In the genomic region with DNA sequence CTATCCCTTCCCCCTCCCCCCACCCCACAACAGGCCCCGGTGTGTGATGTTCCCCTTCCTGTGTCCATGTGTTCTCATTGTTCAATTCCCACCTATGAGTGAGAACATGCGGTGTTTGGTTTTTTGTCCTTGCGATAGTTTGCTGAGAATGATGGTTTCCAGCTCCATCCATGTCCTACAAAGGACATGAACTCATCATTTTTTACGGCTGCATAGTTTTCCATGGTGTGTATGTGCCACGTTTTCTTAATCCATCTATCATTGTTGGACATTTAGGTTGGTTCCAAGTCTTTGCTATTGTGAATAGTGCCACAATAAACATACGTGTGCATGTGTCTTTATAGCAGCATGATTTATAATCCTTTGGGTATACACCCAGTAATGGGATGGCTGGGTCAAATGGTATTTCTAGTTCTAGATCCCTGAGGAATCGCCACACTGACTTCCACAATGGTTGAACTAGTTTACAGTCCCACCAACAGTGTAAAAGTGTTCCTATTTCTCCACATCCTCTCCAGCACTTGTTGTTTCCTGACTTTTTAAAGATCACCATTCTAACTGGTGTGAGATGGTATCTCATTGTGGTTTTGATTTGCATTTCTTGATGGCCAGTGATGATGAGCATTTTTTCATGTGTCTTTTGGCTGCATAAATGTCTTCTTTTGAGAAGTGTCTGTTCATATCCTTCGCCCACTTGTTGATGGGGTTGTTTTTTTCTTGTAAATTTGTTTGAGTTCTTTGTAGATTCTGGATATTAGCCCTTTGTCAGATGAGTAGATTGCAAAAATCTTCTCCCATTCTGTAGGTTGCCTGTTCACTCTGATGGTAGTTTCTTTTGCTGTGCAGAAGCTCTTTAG, we compare ENCODE assay signal across 5 cellular contexts. TPM values are rescaled to one million over a fixed set of nuclear protein-coding genes. Genes with fewer than 3 reads are reported as not detected.
DNase-seq lines count a peak whose midpoint lies in the region; ATAC-seq and TF ChIP-seq lines count a peak whose summit lies in the region.
"Not testable (repeated sequence)": the region's sequence is repeated elsewhere in the genome, so short reads cannot be mapped to it uniquely, and the experiment has no call there.

No MANE protein-coding gene starts in this region.

- H3K4me3 ChIP-seq in HEK293 (ENCODE audit: low read depth, low read length); OCI-LY7 (ENCODE audit: low read depth, low read length, poor library complexity, severe bottlenecking): not testable (repeated sequence)

- ATAC-seq in activated B cell treated with CpG ODN at 0.5 μM for 24 hours (ENCODE audit: low read depth); activated T-helper 17 cell treated with anti-CD3 and anti-CD28 coated beads, Interleukin-2, amount 50 U/mL, for 72 hours (replicated peaks); activated naive CD8-positive, alpha-beta T cell treated with anti-CD3 and anti-CD28 coated beads, Interleukin-2, amount 50 U/mL, for 24 hours: not testable (repeated sequence)

- not testable (repeated sequence) for H3K27ac ChIP-seq in HEK293 (ENCODE audit: extremely low read depth, low read depth, low read length); OCI-LY7 (ENCODE audit: low read depth, low read length, poor library complexity, severe bottlenecking)

- H3K9me3 ChIP-seq in HEK293 (ENCODE audit: control insufficient read depth, insufficient read depth, low read depth, low read length); OCI-LY7 (ENCODE audit: low read length): not testable (repeated sequence)

- not testable (repeated sequence) for TF ChIP-seq CTCF in HEK293 (tag by site-specific recombination; IDR thresholded peaks at IDR 0.05); OCI-LY7 (conservative IDR thresholded peaks at IDR 0.05; ENCODE audit: low read length); activated B cell treated with CpG ODN at 0.5 μM for 24 hours (IDR thresholded peaks at IDR 0.05)

- H3K27me3 Mint-ChIP-seq in activated B cell treated with CpG ODN at 0.5 μM for 24 hours; activated T-helper 17 cell treated with anti-CD3 and anti-CD28 coated beads, Interleukin-2, amount 50 U/mL, for 72 hours; activated naive CD8-positive, alpha-beta T cell treated with anti-CD3 and anti-CD28 coated beads, Interleukin-2, amount 50 U/mL, for 24 hours: not testable (repeated sequence)

- peaks cover 84% of the 10 kb centered on the region for H3K4me1 Mint-ChIP-seq in activated B cell treated with CpG ODN at 0.5 μM for 24 hours
- H3K4me1 Mint-ChIP-seq in activated T-helper 17 cell treated with anti-CD3 and anti-CD28 coated beads, Interleukin-2, amount 50 U/mL, for 72 hours: peaks cover 12% of the 10 kb centered on the region
- H3K4me1 Mint-ChIP-seq in activated naive CD8-positive, alpha-beta T cell treated with anti-CD3 and anti-CD28 coated beads, Interleukin-2, amount 50 U/mL, for 24 hours: peaks cover 52% of the 10 kb centered on the region

- not testable (repeated sequence) for H3K4me3 Mint-ChIP-seq in activated B cell treated with CpG ODN at 0.5 μM for 24 hours; activated naive CD8-positive, alpha-beta T cell treated with anti-CD3 and anti-CD28 coated beads, Interleukin-2, amount 50 U/mL, for 24 hours
- H3K4me3 Mint-ChIP-seq in activated T-helper 17 cell treated with anti-CD3 and anti-CD28 coated beads, Interleukin-2, amount 50 U/mL, for 72 hours: peak overlapping the region; percentile 19

- H3K36me3 ChIP-seq in HEK293 (ENCODE audit: control insufficient read depth in 2 of 2, insufficient read depth in 1 of 2, low read length in 2 of 2) (peaks cover 0 to 30% of the 10 kb centered on the region in 2 experiments; a peak in 2 of 3 replicates), OCI-LY7 (ENCODE audit: insufficient read depth, low read length) (peaks cover 32% of the 10 kb centered on the region)

- not testable (repeated sequence) for DNase-seq in OCI-LY7 (ENCODE audit: low spot score); activated B cell treated with CpG ODN at 0.5 μM for 24 hours; activated naive CD8-positive, alpha-beta T cell treated with anti-CD3 and anti-CD28 coated beads, Interleukin-2, amount 50 U/mL, for 24 hours

- CTCF ChIA-PET in HEK293 (lab: Yijun Ruan, JAX) (interaction anchor here (1.1 to 3.5 kb wide), 2 partner anchors 9 to 13 kb away, joined by 7 to 25 read pairs; partner anchors contain the start of gene TLCD1), activated B cell treated with CpG ODN at 0.5 μM for 24 hours (lab: Charles Lee) (interaction anchor here (1.0 to 1.4 kb wide), 3 partner anchors 8 to 14 kb away, joined by 3 to 6 read pairs (median 4); no protein-coding TSS in a partner anchor)
- CTCF ChIA-PET in OCI-LY7 (lab: Charles Lee; ENCODE audit: unreplicated experiment): not testable (repeated sequence)

- not testable (repeated sequence) for H3K9me2 ChIP-seq in OCI-LY7 (ENCODE audit: insufficient read depth, low read length)

- peaks cover 10% of the 10 kb centered on the region; the same call in 1 of the 2 replicates for H3K79me2 ChIP-seq in OCI-LY7 (ENCODE audit: insufficient read depth, low read depth, low read length)

- POLR2A ChIA-PET in HEK293 (lab: Yijun Ruan, JAX) (interaction anchor here (0.7 to 1.6 kb wide), 5 partner anchors 8 to 25 kb away, joined by 3 to 5 read pairs (median 5); partner anchors contain the start of genes RPL23A and TRAF4), OCI-LY7 (lab: Charles Lee) (interaction anchor here (1.1 kb wide), 1 partner anchor 16 kb away, joined by 3 read pairs; the partner anchor contains the start of gene RPL23A), activated B cell treated with CpG ODN at 0.5 μM for 24 hours (lab: Charles Lee) (interaction anchor here (1.6 to 23.0 kb wide), 4 partner anchors 9 to 16 kb away, joined by 15 to 2384 read pairs (median 1206); partner anchors contain the start of genes NEK8, RPL23A, TLCD1 and TRAF4)

- peak overlapping the region; percentile 99 for H3K27ac Mint-ChIP-seq in activated B cell treated with CpG ODN at 0.5 μM for 24 hours
- not testable (repeated sequence) for H3K27ac Mint-ChIP-seq in activated T-helper 17 cell treated with anti-CD3 and anti-CD28 coated beads, Interleukin-2, amount 50 U/mL, for 72 hours
- peak overlapping the region; percentile 54 for H3K27ac Mint-ChIP-seq in activated naive CD8-positive, alpha-beta T cell treated with anti-CD3 and anti-CD28 coated beads, Interleukin-2, amount 50 U/mL, for 24 hours

- not testable (repeated sequence) for H3K9me3 Mint-ChIP-seq in activated B cell treated with CpG ODN at 0.5 μM for 24 hours; activated T-helper 17 cell treated with anti-CD3 and anti-CD28 coated beads, Interleukin-2, amount 50 U/mL, for 72 hours; activated naive CD8-positive, alpha-beta T cell treated with anti-CD3 and anti-CD28 coated beads, Interleukin-2, amount 50 U/mL, for 24 hours

- H3K36me3 Mint-ChIP-seq in activated B cell treated with CpG ODN at 0.5 μM for 24 hours (ENCODE audit: low read depth): peaks cover 28% of the 10 kb centered on the region
- not testable (repeated sequence) for H3K36me3 Mint-ChIP-seq in activated T-helper 17 cell treated with anti-CD3 and anti-CD28 coated beads, Interleukin-2, amount 50 U/mL, for 72 hours (ENCODE audit: low read depth)
- H3K36me3 Mint-ChIP-seq in activated naive CD8-positive, alpha-beta T cell treated with anti-CD3 and anti-CD28 coated beads, Interleukin-2, amount 50 U/mL, for 24 hours (ENCODE audit: low read depth): peaks cover 14% of the 10 kb centered on the region

- H3K4me2 ChIP-seq in OCI-LY7 (ENCODE audit: low read length): not testable (repeated sequence)

- H3K4me1 ChIP-seq in HEK293 (ENCODE audit: control insufficient read depth, insufficient read depth, low read length): not testable (repeated sequence)
- H3K4me1 ChIP-seq in OCI-LY7 (ENCODE audit: insufficient read depth, low read length, poor library complexity, severe bottlenecking): peaks cover 54% of the 10 kb centered on the region

- TSS peak; percentile 81 for BruUV-seq in OCI-LY7 (replicated peaks; lab: Mats Ljungman, UMichigan)

- not testable (repeated sequence) for H2AFZ ChIP-seq in OCI-LY7 (ENCODE audit: low read length)

- intact Hi-C loops in OCI-LY7 (cut with micrococcal nuclease; ENCODE audit: unreplicated experiment); activated B cell treated with CpG ODN at 0.5 μM for 24 hours (cut with micrococcal nuclease): not testable (repeated sequence)

- not testable (repeated sequence) for H4K20me1 ChIP-seq in OCI-LY7 (ENCODE audit: insufficient read depth, low read length)

TF ChIP-seq in HEK293, 187 proteins besides CTCF, POLR2A, EP300 and RAD21 (continues in another document):
- peak; percentile 93 for TF ChIP-seq ZNF184 (tag by site-specific recombination; IDR thresholded peaks at IDR 0.05)

RNA-seq across cellular contexts. Expression of gene NEK8, which starts 7.6 kb away (rescaled TPM):
- 12.2 and 17.0 TPM in 2 replicates for total RNA-seq in OCI-LY7 (2014; rRNA removed; shearing (Covaris generic))
- 14.0 and 15.1 TPM in 2 replicates for total RNA-seq in OCI-LY7 (2022)
- 24.8 and 29.7 TPM in 2 replicates for total RNA-seq in activated B cell treated with CpG ODN at 0.5 μM for 24 hours
- 1 to 10 TPM; 4.9 to 9.2 TPM for total RNA-seq in activated T-helper 17 cell treated with anti-CD3 and anti-CD28 coated beads, Interleukin-2, amount 50 U/mL, for 72 hours

RNA-seq across cellular contexts. Expression of gene TRAF4, which starts 7.7 kb away (rescaled TPM):
- 73.6 and 105 TPM in 2 replicates for total RNA-seq in OCI-LY7 (2014; rRNA removed; shearing (Covaris generic))
- 116 and 123 TPM in 2 replicates for total RNA-seq in OCI-LY7 (2022)
- 754 and 903 TPM in 2 replicates for total RNA-seq in activated B cell treated with CpG ODN at 0.5 μM for 24 hours
- 100 to 1,000 TPM in 1 of 2 donors, 10 to 100 TPM in 1; 78.4 to 181 TPM for total RNA-seq in activated T-helper 17 cell treated with anti-CD3 and anti-CD28 coated beads, Interleukin-2, amount 50 U/mL, for 72 hours

RNA-seq across cellular contexts. Expression of gene TLCD1, which starts 10.1 kb away (rescaled TPM):
- total RNA-seq in OCI-LY7 (2014; rRNA removed; shearing (Covaris generic)): 0.28 and 1.6 TPM in 2 replicates
- 2.5 and 3.4 TPM in 2 replicates for total RNA-seq in OCI-LY7 (2022)
- total RNA-seq in activated B cell treated with CpG ODN at 0.5 μM for 24 hours: 40.7 and 41.0 TPM in 2 replicates
- 10 to 100 TPM in 1 of 2 donors, 1 to 10 TPM in 1; 4.8 to 13.4 TPM for total RNA-seq in activated T-helper 17 cell treated with anti-CD3 and anti-CD28 coated beads, Interleukin-2, amount 50 U/mL, for 72 hours

RNA-seq across cellular contexts. Expression of gene RPL23A, which starts 16.4 kb away (rescaled TPM):
- total RNA-seq in OCI-LY7 (2014; rRNA removed; shearing (Covaris generic)): 930 and 1,152 TPM in 2 replicates
- 2,557 and 2,633 TPM in 2 replicates for total RNA-seq in OCI-LY7 (2022)
- 3,189 and 3,657 TPM in 2 replicates for total RNA-seq in activated B cell treated with CpG ODN at 0.5 μM for 24 hours
- total RNA-seq in activated T-helper 17 cell treated with anti-CD3 and anti-CD28 coated beads, Interleukin-2, amount 50 U/mL, for 72 hours: 1,000 to 10,000 TPM; 2,238 to 2,546 TPM

RNA-seq across cellular contexts. Expression of gene RAB34, which starts 18.5 kb away (rescaled TPM):
- 0.22 TPM in 1 of 2 replicates, not detected in the other for total RNA-seq in OCI-LY7 (2014; rRNA removed; shearing (Covaris generic))
- total RNA-seq in OCI-LY7 (2022): 0.46 and 0.99 TPM in 2 replicates
- 21.3 and 23.9 TPM in 2 replicates for total RNA-seq in activated B cell treated with CpG ODN at 0.5 μM for 24 hours
- 10 to 100 TPM in 1 of 2 donors, 1 to 10 TPM in 1; 4.1 to 22.4 TPM for total RNA-seq in activated T-helper 17 cell treated with anti-CD3 and anti-CD28 coated beads, Interleukin-2, amount 50 U/mL, for 72 hours
